ENCODE assay signal across 16 cellular contexts in the genomic region with DNA sequence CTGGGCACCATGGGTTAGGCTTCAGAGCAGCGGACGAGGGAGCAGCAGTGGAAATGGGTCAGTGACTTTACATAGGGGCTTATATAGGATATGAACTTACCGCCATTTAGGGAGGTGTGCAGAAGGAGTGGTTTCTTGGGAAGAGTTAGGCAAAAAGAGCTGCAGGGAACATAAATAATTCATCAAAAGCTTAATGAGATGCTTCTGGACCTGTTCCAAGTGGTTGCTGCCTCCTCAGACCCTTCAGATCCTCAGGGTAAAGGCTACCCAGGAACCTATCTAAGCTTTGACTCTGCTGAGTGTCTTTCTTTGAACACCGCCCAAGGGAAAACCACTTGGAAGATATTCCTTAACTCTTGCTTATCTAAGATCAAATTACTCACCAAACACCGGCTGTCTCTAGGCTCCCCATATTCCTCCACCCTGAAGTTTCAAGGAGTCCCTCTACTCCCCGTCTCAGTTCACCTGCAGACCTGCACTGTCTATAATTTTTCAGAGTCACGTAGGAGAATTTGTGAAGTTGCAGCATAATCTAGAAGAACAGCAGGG. TPM values are rescaled to one million over a fixed set of nuclear protein-coding genes. Genes with fewer than 3 reads are reported as not detected.
A peak's percentile ranks its signal among the peaks of the same experiment; 100 is the strongest.
DNase-seq lines count a peak whose midpoint lies in the region; ATAC-seq and TF ChIP-seq lines count a peak whose summit lies in the region.
"Had no signal": no experiment of that assay in that cellular context is flagged by ENCODE, and none has a peak within 500 bp of the region (broad histone marks: within the 10 kb centered on the region; RNA-seq: fewer than 3 reads in every experiment).

A gene (minus strand): TSS at position 51 of the 549 bp plus-strand sequence. CDS start 40 bp downstream, at position 11.

- DNase-seq in EL (peak; percentile 15), NCI-H2029 (lab: John Stamatoyannopoulos, UW) (peak; percentile 38), RWPE1 (ENCODE audit: low spot score) (peak; percentile 54), mucosa of descending colon (no peak), NCI-H2081 treated with DMSO at 0.1 percent for 48 hours (lab: John Stamatoyannopoulos, UW) (no peak), T-helper 17 cell (no peak)
- DNase-seq: activated CD4-positive, alpha-beta T cell treated with anti-CD3 and anti-CD28 coated beads, Interleukin-2, amount 50 U/mL, for 4 hours; effector memory CD8-positive, alpha-beta T cell; glutamatergic neuron; naive B cell; NCI-H446 treated with DMSO at 0.1 percent for 48 hours; right cardiac atrium; stimulated activated naive CD8-positive, alpha-beta T cell treated with anti-CD3 and anti-CD28 coated beads, Interleukin-15, amount 100 ng/mL, for 72 hours had no signal

- no peaks in the 10 kb centered on the region for H3K36me3 ChIP-seq in mucosa of descending colon (ENCODE audit: low read depth)

- peaks cover 5% of the 10 kb centered on the region for H3K4me1 Mint-ChIP-seq in activated T-helper 17 cell treated with anti-CD3 and anti-CD28 coated beads, Interleukin-2, amount 50 U/mL, for 72 hours
- no peaks in the 10 kb centered on the region for H3K4me1 Mint-ChIP-seq in T-helper 17 cell
- H3K4me1 Mint-ChIP-seq: naive B cell had no signal

- no peak within 1 kb of the TSS for H3K4me3 ChIP-seq in mucosa of descending colon

- no peak for TF ChIP-seq CTCF in RWPE1 (conservative IDR thresholded peaks at IDR 0.05; ENCODE audit: low read depth)
- no peak for TF ChIP-seq CTCF in mucosa of descending colon (IDR thresholded peaks at IDR 0.05)

- peaks cover 47% of the 10 kb centered on the region for H3K27me3 Mint-ChIP-seq in activated T-helper 17 cell treated with anti-CD3 and anti-CD28 coated beads, Interleukin-2, amount 50 U/mL, for 72 hours
- H3K27me3 Mint-ChIP-seq in T-helper 17 cell, result peaks cover 69% of the 10 kb centered on the region

- H3K27ac Mint-ChIP-seq in activated T-helper 17 cell treated with anti-CD3 and anti-CD28 coated beads, Interleukin-2, amount 50 U/mL, for 72 hours, result no peak within 1 kb of the TSS
- no peak within 1 kb of the TSS for H3K27ac Mint-ChIP-seq in T-helper 17 cell
- H3K27ac Mint-ChIP-seq: brain; effector memory CD8-positive, alpha-beta T cell; naive B cell; stimulated activated naive CD8-positive, alpha-beta T cell treated with anti-CD3 and anti-CD28 coated beads, Interleukin-15, amount 100 ng/mL, for 72 hours had no signal

- ATAC-seq in mucosa of descending colon (peak; percentile 85), T-helper 17 cell (no peak)
- no peak for ATAC-seq in activated T-helper 17 cell treated with anti-CD3 and anti-CD28 coated beads, Interleukin-2, amount 50 U/mL, for 72 hours (replicated peaks)
- ATAC-seq: effector memory CD8-positive, alpha-beta T cell; right cardiac atrium; stimulated activated naive CD8-positive, alpha-beta T cell treated with anti-CD3 and anti-CD28 coated beads, Interleukin-15, amount 100 ng/mL, for 72 hours had no signal

- H3K27ac ChIP-seq in RWPE1, result no peak within 1 kb of the TSS
- H3K27ac ChIP-seq: C4-2B had no signal

- H3K4me3 Mint-ChIP-seq in activated T-helper 17 cell treated with anti-CD3 and anti-CD28 coated beads, Interleukin-2, amount 50 U/mL, for 72 hours, result no peak within 1 kb of the TSS
- H3K4me3 Mint-ChIP-seq in T-helper 17 cell, result no peak within 1 kb of the TSS
- H3K4me3 Mint-ChIP-seq: brain; effector memory CD8-positive, alpha-beta T cell; naive B cell; stimulated activated naive CD8-positive, alpha-beta T cell treated with anti-CD3 and anti-CD28 coated beads, Interleukin-15, amount 100 ng/mL, for 72 hours had no signal

- CTCF ChIA-PET in RWPE1 (lab: Yijun Ruan, JAX), result interaction anchor here (0.6 to 0.9 kb wide), 3 partner anchors 16 to 36 kb away, joined by 3 to 4 read pairs (median 3); no protein-coding TSS in a partner anchor

- POLR2A ChIA-PET in RWPE1 (lab: Yijun Ruan, JAX; ENCODE audit: low non-redundant PET), result no interaction called here

- no peaks in the 10 kb centered on the region for H3K9me3 ChIP-seq in mucosa of descending colon
- H3K9me3 ChIP-seq in T-helper 17 cell (ENCODE audit: control insufficient read depth, low read length, poor library complexity, severe bottlenecking), result no peaks in the 10 kb centered on the region

- intact Hi-C loops in mucosa of descending colon (cut with DNase I, micrococcal nuclease), result no loop called here

- H3K36me3 Mint-ChIP-seq in activated T-helper 17 cell treated with anti-CD3 and anti-CD28 coated beads, Interleukin-2, amount 50 U/mL, for 72 hours (ENCODE audit: low read depth), result peaks cover 6% of the 10 kb centered on the region
- H3K36me3 Mint-ChIP-seq in T-helper 17 cell (ENCODE audit: low read depth), result peaks cover 2% of the 10 kb centered on the region

- no peaks in the 10 kb centered on the region for H3K4me1 ChIP-seq in mucosa of descending colon (ENCODE audit: low read depth)

- no peaks in the 10 kb centered on the region for H3K9me3 Mint-ChIP-seq in activated T-helper 17 cell treated with anti-CD3 and anti-CD28 coated beads, Interleukin-2, amount 50 U/mL, for 72 hours
- H3K9me3 Mint-ChIP-seq: effector memory CD8-positive, alpha-beta T cell had no signal

RNA-seq across cellular contexts. Expression of the gene that starts here (rescaled TPM):
- total RNA-seq in mucosa of descending colon (not detected), T-helper 17 cell (not detected)
- total RNA-seq in activated T-helper 17 cell treated with anti-CD3 and anti-CD28 coated beads, Interleukin-2, amount 50 U/mL, for 72 hours, result not detected
- total RNA-seq: right cardiac atrium had no signal

Comparison
In these comparisons a context has a peak if more than half of its experiments do, and no peak if none do; other contexts are left out.
1. Peak in ATAC-seq in mucosa of descending colon; RNA of the gene not detected or under 1 TPM.
2. DNase-seq: peak in EL (single experiment), NCI-H2029 (single experiment) and RWPE1 (single experiment); none in mucosa of descending colon (0 of 3), NCI-H2081 treated with DMSO at 0.1 percent for 48 hours (single experiment) and T-helper 17 cell (0 of 3).